Comparison of ENCODE assay signal across 1 cellular context in the genomic region with DNA sequence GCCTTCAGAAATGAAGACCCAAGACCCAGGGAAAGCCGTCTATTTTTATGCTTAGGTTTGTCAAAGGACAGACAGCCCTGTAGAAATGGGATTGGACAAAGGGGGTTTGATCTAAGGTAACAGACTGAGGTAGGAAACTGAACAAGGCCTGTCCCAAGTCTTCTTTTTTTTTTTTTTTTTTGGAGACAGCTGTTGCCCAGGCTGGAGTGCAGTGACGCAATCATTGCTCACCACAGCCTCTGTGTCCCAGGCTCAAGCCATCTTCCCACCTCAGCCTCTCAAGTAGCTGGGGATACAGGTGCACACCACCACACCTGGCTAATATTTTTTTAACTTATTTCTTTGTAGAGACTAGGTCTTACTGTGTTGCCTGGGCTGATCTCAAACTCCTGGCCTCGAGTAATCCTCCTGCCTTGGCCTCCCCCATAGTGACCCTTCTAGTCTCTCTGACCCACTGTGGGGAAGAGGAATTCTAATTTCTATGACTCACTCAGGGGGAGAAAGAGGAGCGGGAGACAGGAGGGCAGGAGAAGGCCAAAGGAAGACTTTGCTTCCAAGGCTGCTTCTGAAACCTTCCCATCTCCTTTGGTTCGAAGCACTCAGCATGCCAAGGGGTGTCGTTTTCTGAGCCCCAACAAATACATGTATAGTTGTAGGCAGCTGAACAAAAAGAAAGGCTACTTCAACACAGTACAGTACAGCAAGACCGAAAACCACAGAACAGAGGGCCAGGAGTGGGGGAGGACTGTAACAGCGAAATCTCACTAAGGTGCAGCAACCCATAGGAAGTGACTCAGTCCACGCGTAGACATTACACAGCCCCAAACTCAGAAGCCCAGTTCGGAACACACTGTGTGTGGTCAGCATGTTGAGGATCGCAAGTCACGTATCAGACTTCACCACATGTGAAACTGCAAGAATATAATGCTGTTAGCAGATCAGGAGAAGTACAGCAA.
TF ChIP-seq lines count a peak whose summit lies in the region.

No MANE protein-coding gene starts in this region.

TF ChIP-seq in K562, 482 proteins besides CTCF, POLR2A, EP300 and RAD21 (continued from another document and continues in another):
- TF ChIP-seq, protein P1, sequence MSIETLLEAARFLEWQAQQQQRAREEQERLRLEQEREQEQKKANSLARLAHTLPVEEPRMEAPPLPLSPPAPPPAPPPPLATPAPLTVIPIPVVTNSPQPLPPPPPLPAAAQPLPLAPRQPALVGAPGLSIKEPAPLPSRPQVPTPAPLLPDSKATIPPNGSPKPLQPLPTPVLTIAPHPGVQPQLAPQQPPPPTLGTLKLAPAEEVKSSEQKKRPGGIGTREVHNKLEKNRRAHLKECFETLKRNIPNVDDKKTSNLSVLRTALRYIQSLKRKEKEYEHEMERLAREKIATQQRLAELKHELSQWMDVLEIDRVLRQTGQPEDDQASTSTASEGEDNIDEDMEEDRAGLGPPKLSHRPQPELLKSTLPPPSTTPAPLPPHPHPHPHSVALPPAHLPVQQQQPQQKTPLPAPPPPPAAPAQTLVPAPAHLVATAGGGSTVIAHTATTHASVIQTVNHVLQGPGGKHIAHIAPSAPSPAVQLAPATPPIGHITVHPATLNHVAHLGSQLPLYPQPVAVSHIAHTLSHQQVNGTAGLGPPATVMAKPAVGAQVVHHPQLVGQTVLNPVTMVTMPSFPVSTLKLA (conservative IDR thresholded peaks at IDR 0.05), result peak; percentile 49 to 54; a peak in 1 of 4 replicates
- peak; percentile 81 for TF ChIP-seq KLF16 (IDR thresholded peaks at IDR 0.05)
- TF ChIP-seq, protein P2, sequence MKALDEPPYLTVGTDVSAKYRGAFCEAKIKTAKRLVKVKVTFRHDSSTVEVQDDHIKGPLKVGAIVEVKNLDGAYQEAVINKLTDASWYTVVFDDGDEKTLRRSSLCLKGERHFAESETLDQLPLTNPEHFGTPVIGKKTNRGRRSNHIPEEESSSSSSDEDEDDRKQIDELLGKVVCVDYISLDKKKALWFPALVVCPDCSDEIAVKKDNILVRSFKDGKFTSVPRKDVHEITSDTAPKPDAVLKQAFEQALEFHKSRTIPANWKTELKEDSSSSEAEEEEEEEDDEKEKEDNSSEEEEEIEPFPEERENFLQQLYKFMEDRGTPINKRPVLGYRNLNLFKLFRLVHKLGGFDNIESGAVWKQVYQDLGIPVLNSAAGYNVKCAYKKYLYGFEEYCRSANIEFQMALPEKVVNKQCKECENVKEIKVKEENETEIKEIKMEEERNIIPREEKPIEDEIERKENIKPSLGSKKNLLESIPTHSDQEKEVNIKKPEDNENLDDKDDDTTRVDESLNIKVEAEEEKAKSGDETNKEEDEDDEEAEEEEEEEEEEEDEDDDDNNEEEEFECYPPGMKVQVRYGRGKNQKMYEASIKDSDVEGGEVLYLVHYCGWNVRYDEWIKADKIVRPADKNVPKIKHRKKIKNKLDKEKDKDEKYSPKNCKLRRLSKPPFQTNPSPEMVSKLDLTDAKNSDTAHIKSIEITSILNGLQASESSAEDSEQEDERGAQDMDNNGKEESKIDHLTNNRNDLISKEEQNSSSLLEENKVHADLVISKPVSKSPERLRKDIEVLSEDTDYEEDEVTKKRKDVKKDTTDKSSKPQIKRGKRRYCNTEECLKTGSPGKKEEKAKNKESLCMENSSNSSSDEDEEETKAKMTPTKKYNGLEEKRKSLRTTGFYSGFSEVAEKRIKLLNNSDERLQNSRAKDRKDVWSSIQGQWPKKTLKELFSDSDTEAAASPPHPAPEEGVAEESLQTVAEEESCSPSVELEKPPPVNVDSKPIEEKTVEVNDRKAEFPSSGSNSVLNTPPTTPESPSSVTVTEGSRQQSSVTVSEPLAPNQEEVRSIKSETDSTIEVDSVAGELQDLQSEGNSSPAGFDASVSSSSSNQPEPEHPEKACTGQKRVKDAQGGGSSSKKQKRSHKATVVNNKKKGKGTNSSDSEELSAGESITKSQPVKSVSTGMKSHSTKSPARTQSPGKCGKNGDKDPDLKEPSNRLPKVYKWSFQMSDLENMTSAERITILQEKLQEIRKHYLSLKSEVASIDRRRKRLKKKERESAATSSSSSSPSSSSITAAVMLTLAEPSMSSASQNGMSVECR (CRISPR knock-in tag; IDR thresholded peaks at IDR 0.05), result 0 out of 2 replicates have a peak, but pooled peaks have one; percentile 11
- TF ChIP-seq, protein P3, sequence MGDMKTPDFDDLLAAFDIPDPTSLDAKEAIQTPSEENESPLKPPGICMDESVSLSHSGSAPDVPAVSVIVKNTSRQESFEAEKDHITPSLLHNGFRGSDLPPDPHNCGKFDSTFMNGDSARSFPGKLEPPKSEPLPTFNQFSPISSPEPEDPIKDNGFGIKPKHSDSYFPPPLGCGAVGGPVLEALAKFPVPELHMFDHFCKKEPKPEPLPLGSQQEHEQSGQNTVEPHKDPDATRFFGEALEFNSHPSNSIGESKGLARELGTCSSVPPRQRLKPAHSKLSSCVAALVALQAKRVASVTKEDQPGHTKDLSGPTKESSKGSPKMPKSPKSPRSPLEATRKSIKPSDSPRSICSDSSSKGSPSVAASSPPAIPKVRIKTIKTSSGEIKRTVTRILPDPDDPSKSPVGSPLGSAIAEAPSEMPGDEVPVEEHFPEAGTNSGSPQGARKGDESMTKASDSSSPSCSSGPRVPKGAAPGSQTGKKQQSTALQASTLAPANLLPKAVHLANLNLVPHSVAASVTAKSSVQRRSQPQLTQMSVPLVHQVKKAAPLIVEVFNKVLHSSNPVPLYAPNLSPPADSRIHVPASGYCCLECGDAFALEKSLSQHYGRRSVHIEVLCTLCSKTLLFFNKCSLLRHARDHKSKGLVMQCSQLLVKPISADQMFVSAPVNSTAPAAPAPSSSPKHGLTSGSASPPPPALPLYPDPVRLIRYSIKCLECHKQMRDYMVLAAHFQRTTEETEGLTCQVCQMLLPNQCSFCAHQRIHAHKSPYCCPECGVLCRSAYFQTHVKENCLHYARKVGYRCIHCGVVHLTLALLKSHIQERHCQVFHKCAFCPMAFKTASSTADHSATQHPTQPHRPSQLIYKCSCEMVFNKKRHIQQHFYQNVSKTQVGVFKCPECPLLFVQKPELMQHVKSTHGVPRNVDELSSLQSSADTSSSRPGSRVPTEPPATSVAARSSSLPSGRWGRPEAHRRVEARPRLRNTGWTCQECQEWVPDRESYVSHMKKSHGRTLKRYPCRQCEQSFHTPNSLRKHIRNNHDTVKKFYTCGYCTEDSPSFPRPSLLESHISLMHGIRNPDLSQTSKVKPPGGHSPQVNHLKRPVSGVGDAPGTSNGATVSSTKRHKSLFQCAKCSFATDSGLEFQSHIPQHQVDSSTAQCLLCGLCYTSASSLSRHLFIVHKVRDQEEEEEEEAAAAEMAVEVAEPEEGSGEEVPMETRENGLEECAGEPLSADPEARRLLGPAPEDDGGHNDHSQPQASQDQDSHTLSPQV (IDR thresholded peaks at IDR 0.05), result peak; percentile 89
- peak; percentile 54 for TF ChIP-seq BHLHE40 (IDR thresholded peaks at IDR 0.05; ENCODE audit: low read length)
- TF ChIP-seq, protein P4, sequence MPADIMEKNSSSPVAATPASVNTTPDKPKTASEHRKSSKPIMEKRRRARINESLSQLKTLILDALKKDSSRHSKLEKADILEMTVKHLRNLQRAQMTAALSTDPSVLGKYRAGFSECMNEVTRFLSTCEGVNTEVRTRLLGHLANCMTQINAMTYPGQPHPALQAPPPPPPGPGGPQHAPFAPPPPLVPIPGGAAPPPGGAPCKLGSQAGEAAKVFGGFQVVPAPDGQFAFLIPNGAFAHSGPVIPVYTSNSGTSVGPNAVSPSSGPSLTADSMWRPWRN (IDR thresholded peaks at IDR 0.05; ENCODE audit: low read depth), result 0 out of 2 replicates have a peak, but pooled peaks have one; percentile 31
- peak; percentile 56; the same call in 1 of the 2 replicates for TF ChIP-seq MYNN (IDR thresholded peaks at IDR 0.05)
- TF ChIP-seq MYNN (CRISPR knock-in tag; IDR thresholded peaks at IDR 0.05), result no peak
- TF ChIP-seq L3MBTL2 (IDR thresholded peaks at IDR 0.05), result peak; percentile 50; the same call in 1 of the 2 replicates
- TF ChIP-seq MAFF (IDR thresholded peaks at IDR 0.05; ENCODE audit: low read length), result peak; percentile 56; the same call in 1 of the 2 replicates
- no peak for TF ChIP-seq ZBTB17 (CRISPR knock-in tag; IDR thresholded peaks at IDR 0.05)
- TF ChIP-seq HLTF (IDR thresholded peaks at IDR 0.05), result no peak
- TF ChIP-seq ZNF644 (tag; IDR thresholded peaks at IDR 0.05; ENCODE audit: low read depth), result peak; percentile 22; the same call in 1 of the 2 replicates
- TF ChIP-seq, protein P5, sequence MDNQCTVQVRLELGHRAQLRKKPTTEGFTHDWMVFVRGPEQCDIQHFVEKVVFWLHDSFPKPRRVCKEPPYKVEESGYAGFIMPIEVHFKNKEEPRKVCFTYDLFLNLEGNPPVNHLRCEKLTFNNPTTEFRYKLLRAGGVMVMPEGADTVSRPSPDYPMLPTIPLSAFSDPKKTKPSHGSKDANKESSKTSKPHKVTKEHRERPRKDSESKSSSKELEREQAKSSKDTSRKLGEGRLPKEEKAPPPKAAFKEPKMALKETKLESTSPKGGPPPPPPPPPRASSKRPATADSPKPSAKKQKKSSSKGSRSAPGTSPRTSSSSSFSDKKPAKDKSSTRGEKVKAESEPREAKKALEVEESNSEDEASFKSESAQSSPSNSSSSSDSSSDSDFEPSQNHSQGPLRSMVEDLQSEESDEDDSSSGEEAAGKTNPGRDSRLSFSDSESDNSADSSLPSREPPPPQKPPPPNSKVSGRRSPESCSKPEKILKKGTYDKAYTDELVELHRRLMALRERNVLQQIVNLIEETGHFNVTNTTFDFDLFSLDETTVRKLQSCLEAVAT (IDR thresholded peaks at IDR 0.05), result 0 out of 4 replicates have a peak, but pooled peaks of 1 of the 2 experiments have one; percentile 36
- peak; percentile 57; the same call in 1 of the 2 replicates for TF ChIP-seq SMARCC2 (IDR thresholded peaks at IDR 0.05; ENCODE audit: low read depth)
- peak; percentile 90 for TF ChIP-seq NFE2 (IDR thresholded peaks at IDR 0.05; ENCODE audit: low read depth)
- TF ChIP-seq MBD2 (IDR thresholded peaks at IDR 0.05; ENCODE audit: borderline replicate concordance, low read depth), result peak; percentile 64
- TF ChIP-seq NCOA1 (IDR thresholded peaks at IDR 0.05; ENCODE audit: low read depth), result peak; percentile 64; the same call in 1 of the 2 replicates
- peak; percentile 76 for TF ChIP-seq CEBPG (CRISPR knock-in tag; IDR thresholded peaks at IDR 0.05)
- TF ChIP-seq CEBPG (tag; conservative IDR thresholded peaks at IDR 0.05 in 1 of 2, IDR thresholded peaks at IDR 0.05 in 1 of 2), result peak; percentile 51 to 88; a peak in 3 of 4 replicates
- TF ChIP-seq POLR2AphosphoS5 (IDR thresholded peaks at IDR 0.05; ENCODE audit: control insufficient read depth, insufficient read depth, low read depth, low read length), result peak; percentile 69
- TF ChIP-seq HNRNPLL (IDR thresholded peaks at IDR 0.05; ENCODE audit: low read depth, low read length, poor library complexity, severe bottlenecking), result peak; percentile 37
- peak; percentile 72 for TF ChIP-seq ETV1 (tag; conservative IDR thresholded peaks at IDR 0.05; ENCODE audit: low read depth)
- 0 out of 2 replicates have a peak, but pooled peaks have one; percentile 51 for TF ChIP-seq EP400 (IDR thresholded peaks at IDR 0.05)
- peak; percentile 84 for TF ChIP-seq SMAD4 (CRISPR knock-in tag; conservative IDR thresholded peaks at IDR 0.05)
- TF ChIP-seq NR2C2 (CRISPR knock-in tag; IDR thresholded peaks at IDR 0.05), result no peak
- TF ChIP-seq NR2C2 (tag; IDR thresholded peaks at IDR 0.05), result no peak; the same call in 1 of the 2 replicates
- TF ChIP-seq HNRNPL (IDR thresholded peaks at IDR 0.05; ENCODE audit: low read depth, low read length), result no peak
- peak; percentile 60; the same call in 1 of the 2 replicates for TF ChIP-seq JUN (IDR thresholded peaks at IDR 0.05; ENCODE audit: borderline replicate concordance, low read depth, low read length)
- no peak for TF ChIP-seq JUN (CRISPR knock-in tag; IDR thresholded peaks at IDR 0.05; ENCODE audit: borderline replicate concordance)
- TF ChIP-seq ZNF24 (IDR thresholded peaks at IDR 0.05), result 0 out of 2 replicates have a peak, but pooled peaks have one; percentile 8
- peak; percentile 38 for TF ChIP-seq NEUROD1 (IDR thresholded peaks at IDR 0.05; ENCODE audit: borderline replicate concordance, low read depth, low read length, partially characterized antibody)
- TF ChIP-seq, protein P6, sequence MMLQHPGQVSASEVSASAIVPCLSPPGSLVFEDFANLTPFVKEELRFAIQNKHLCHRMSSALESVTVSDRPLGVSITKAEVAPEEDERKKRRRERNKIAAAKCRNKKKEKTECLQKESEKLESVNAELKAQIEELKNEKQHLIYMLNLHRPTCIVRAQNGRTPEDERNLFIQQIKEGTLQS (IDR thresholded peaks at IDR 0.05), result peak; percentile 75
- TF ChIP-seq, protein P6 (CRISPR knock-in tag; conservative IDR thresholded peaks at IDR 0.05), result no peak
- TF ChIP-seq, protein P7, sequence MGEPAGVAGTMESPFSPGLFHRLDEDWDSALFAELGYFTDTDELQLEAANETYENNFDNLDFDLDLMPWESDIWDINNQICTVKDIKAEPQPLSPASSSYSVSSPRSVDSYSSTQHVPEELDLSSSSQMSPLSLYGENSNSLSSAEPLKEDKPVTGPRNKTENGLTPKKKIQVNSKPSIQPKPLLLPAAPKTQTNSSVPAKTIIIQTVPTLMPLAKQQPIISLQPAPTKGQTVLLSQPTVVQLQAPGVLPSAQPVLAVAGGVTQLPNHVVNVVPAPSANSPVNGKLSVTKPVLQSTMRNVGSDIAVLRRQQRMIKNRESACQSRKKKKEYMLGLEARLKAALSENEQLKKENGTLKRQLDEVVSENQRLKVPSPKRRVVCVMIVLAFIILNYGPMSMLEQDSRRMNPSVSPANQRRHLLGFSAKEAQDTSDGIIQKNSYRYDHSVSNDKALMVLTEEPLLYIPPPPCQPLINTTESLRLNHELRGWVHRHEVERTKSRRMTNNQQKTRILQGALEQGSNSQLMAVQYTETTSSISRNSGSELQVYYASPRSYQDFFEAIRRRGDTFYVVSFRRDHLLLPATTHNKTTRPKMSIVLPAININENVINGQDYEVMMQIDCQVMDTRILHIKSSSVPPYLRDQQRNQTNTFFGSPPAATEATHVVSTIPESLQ (CRISPR knock-in tag; IDR thresholded peaks at IDR 0.05), result no peak
- peak; percentile 64; the same call in 1 of the 2 replicates for TF ChIP-seq ZNF316 (IDR thresholded peaks at IDR 0.05)
- peak; percentile 91 for TF ChIP-seq CBFA2T3 (IDR thresholded peaks at IDR 0.05)
- no peak for TF ChIP-seq MCM2 (IDR thresholded peaks at IDR 0.05; ENCODE audit: low read depth)
- TF ChIP-seq FOSL1 (tag; conservative IDR thresholded peaks at IDR 0.05), result peak; percentile 96
- TF ChIP-seq ZNF384 (IDR thresholded peaks at IDR 0.05; ENCODE audit: low read depth, low read length), result peak; percentile 63
- no peak for TF ChIP-seq XRCC3 (IDR thresholded peaks at IDR 0.05)
- TF ChIP-seq, protein P8, sequence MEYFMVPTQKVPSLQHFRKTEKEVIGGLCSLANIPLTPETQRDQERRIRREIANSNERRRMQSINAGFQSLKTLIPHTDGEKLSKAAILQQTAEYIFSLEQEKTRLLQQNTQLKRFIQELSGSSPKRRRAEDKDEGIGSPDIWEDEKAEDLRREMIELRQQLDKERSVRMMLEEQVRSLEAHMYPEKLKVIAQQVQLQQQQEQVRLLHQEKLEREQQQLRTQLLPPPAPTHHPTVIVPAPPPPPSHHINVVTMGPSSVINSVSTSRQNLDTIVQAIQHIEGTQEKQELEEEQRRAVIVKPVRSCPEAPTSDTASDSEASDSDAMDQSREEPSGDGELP (CRISPR knock-in tag; IDR thresholded peaks at IDR 0.05; ENCODE audit: borderline replicate concordance), result peak; percentile 51
- TF ChIP-seq MAFK (IDR thresholded peaks at IDR 0.05; ENCODE audit: low read length), result peak; percentile 67; the same call in 1 of the 2 replicates
- 0 out of 2 replicates have a peak, but pooled peaks have one; percentile 37 for TF ChIP-seq CBFB (CRISPR knock-in tag; IDR thresholded peaks at IDR 0.05)
- peak; percentile 94 for TF ChIP-seq ZNF121 (CRISPR knock-in tag; conservative IDR thresholded peaks at IDR 0.05)
- TF ChIP-seq NFIC (IDR thresholded peaks at IDR 0.05), result peak; percentile 69
